Comparison of ENCODE assay signal across 1 cellular context in the genomic region with DNA sequence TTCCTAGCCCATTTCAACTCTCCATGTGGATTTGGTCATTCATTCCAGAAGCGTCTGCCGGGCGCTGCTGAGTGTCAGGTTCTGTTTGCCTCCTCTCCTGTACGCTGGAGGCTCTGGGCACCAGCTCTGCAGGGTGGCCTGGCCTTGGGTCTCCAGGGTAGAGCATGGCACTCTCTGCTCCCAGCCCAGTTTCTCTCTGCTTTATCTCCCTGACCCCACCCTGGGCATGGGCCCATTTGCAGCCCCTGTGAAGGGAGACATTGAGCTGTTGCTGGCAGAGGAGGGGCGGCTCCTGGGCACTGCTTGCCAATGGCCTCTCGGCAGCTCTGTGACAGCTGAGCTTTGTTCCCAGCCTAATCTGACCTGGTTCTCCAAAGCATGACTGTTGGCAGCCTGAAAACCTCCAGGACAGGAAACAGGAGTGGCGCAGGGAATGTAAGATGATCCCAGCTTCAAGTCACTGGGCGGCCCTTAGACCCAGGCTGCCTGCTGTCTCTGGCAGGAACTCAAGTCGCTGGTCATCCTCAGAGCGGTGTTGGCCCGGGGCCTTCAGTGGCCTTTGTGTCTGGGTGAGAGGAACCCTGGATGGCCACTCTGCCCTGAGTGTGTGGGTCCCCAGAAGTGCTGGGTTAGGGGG.
A peak's percentile ranks its signal among the peaks of the same experiment; 100 is the strongest.
TF ChIP-seq lines count a peak whose summit lies in the region.

No MANE protein-coding gene starts in this region.

TF ChIP-seq in HEK293, 187 proteins besides CTCF, POLR2A, EP300 and RAD21 (continued from another document):
- TF ChIP-seq, protein P1, sequence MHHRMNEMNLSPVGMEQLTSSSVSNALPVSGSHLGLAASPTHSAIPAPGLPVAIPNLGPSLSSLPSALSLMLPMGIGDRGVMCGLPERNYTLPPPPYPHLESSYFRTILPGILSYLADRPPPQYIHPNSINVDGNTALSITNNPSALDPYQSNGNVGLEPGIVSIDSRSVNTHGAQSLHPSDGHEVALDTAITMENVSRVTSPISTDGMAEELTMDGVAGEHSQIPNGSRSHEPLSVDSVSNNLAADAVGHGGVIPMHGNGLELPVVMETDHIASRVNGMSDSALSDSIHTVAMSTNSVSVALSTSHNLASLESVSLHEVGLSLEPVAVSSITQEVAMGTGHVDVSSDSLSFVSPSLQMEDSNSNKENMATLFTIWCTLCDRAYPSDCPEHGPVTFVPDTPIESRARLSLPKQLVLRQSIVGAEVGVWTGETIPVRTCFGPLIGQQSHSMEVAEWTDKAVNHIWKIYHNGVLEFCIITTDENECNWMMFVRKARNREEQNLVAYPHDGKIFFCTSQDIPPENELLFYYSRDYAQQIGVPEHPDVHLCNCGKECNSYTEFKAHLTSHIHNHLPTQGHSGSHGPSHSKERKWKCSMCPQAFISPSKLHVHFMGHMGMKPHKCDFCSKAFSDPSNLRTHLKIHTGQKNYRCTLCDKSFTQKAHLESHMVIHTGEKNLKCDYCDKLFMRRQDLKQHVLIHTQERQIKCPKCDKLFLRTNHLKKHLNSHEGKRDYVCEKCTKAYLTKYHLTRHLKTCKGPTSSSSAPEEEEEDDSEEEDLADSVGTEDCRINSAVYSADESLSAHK (tag by site-specific recombination; IDR thresholded peaks at IDR 0.05), result peak; percentile 91
- TF ChIP-seq TSHZ1 (tag by site-specific recombination; IDR thresholded peaks at IDR 0.05; ENCODE audit: borderline replicate concordance), result no peak
- peak; percentile 66; the same call in 1 of the 2 replicates for TF ChIP-seq ZIC2 (tag by site-specific recombination; IDR thresholded peaks at IDR 0.05)
- peak; percentile 76 for TF ChIP-seq ZBTB17 (tag by site-specific recombination; IDR thresholded peaks at IDR 0.05)
- TF ChIP-seq IKZF3 (tag by site-specific recombination; IDR thresholded peaks at IDR 0.05), result peak; percentile 70
- TF ChIP-seq ZNF629 (tag by site-specific recombination; IDR thresholded peaks at IDR 0.05), result no peak
- TF ChIP-seq ZNF138 (tag by site-specific recombination; IDR thresholded peaks at IDR 0.05; ENCODE audit: borderline replicate concordance), result no peak
- TF ChIP-seq BCL11A (tag by site-specific recombination; IDR thresholded peaks at IDR 0.05; ENCODE audit: low read depth), result 0 out of 2 replicates have a peak, but pooled peaks have one; percentile 20
- TF ChIP-seq ZNF600 (tag by site-specific recombination; IDR thresholded peaks at IDR 0.05), result peak; percentile 48; the same call in 1 of the 2 replicates
- TF ChIP-seq ZNF513 (tag by site-specific recombination; IDR thresholded peaks at IDR 0.05), result no peak
- TF ChIP-seq KLF8 (tag by site-specific recombination; IDR thresholded peaks at IDR 0.05), result 0 out of 2 replicates have a peak, but pooled peaks have one; percentile 30
- TF ChIP-seq BCL6B (tag by site-specific recombination; IDR thresholded peaks at IDR 0.05), result no peak
- no peak for TF ChIP-seq SCRT2 (tag by site-specific recombination; IDR thresholded peaks at IDR 0.05)
